In the genomic region with DNA sequence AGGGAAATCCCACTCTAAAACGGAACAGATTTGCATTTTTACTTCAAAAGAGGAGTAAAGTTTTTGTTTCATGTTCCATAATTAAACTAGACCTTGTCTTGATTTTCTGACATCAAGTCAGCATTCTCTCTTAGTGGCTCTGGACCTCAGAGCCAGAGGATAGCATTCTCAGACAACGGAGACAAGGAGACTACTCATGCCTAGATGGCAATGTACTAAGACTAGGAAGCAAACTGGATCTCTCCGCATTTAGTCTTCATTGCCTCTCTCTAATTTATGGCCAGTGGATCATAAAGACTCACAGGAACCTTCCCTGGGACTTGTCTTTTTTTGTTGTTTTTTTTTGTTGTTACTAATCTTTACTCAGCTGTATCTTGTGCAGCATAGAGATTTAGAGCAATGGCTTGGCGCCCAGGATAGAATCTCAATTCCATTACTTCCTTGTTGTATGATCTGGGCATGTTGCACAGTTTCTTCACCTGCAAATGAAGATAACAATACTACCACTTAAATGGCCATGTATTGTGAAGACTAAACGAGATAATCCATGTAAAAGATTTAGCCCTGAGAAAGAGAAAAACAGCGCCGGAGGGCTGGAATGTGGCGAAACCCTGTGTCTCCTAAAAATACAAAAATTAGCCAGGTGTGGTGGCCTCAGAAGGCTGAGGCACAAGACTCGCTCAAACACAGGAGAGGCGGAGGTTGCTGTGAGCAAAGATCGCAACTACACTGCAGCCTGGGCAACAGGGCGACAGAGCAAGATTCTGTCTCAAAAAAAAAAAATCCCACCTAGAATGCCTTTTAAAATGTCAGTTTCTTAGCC, we compare ENCODE assay signal across 14 cellular contexts. TPM values are rescaled to one million over a fixed set of nuclear protein-coding genes. Genes with fewer than 3 reads are reported as not detected.
A peak's percentile ranks its signal among the peaks of the same experiment; 100 is the strongest.
DNase-seq lines count a peak whose midpoint lies in the region; ATAC-seq and TF ChIP-seq lines count a peak whose summit lies in the region.
"Had no signal": no experiment of that assay in that cellular context is flagged by ENCODE, and none has a peak within 500 bp of the region (broad histone marks: within the 10 kb centered on the region; RNA-seq: fewer than 3 reads in every experiment).

No MANE protein-coding gene starts in this region.

- peaks cover 17% of the 10 kb centered on the region for H3K4me1 ChIP-seq in body of pancreas
- H3K4me1 ChIP-seq in smooth muscle cell (ENCODE audit: low read depth): peaks cover 11% of the 10 kb centered on the region
- peaks cover 9% of the 10 kb centered on the region; the same call in 1 of the 2 replicates for H3K4me1 ChIP-seq in PC-9 (replicated peaks; ENCODE audit: insufficient read depth)

- H3K27ac ChIP-seq in body of pancreas (peak overlapping the region; percentile 19 to 79 (median 58)), smooth muscle cell (ENCODE audit: low read depth) (no peak overlapping the region), PC-9 (no peak overlapping the region)
- H3K27ac ChIP-seq: BLaER1 treated with 17β-estradiol and CSF1 and Interleukin-3, amounts not matched to agents 10 nM and 100 nM had no signal

- peak; percentile 54 for TF ChIP-seq POLR2A in GM19099 (IDR thresholded peaks at IDR 0.05; ENCODE audit: extremely low read depth, insufficient read length, low read depth)
- peak in 2 of 3 donors; percentile 5 to 36 for TF ChIP-seq POLR2A in body of pancreas (IDR thresholded peaks at IDR 0.05)

- H3K9ac ChIP-seq in smooth muscle cell (ENCODE audit: low read depth): no peak overlapping the region
- H3K9ac ChIP-seq: BLaER1 treated with 17β-estradiol and CSF1 and Interleukin-3, amounts not matched to agents 10 nM and 100 nM had no signal

- ATAC-seq in body of pancreas (peak; percentile 38), HG03565 (IDR thresholded peaks at IDR 0.05; ENCODE audit: unreplicated experiment) (no peak)
- ATAC-seq: activated CD8-positive, alpha-beta T cell treated with anti-CD3 and anti-CD28 coated beads for 36 hours had no signal

- no peaks in the 10 kb centered on the region for H3K9me2 ChIP-seq in PC-9 (ENCODE audit: insufficient read depth)

- H3F3A ChIP-seq in smooth muscle cell (ENCODE audit: low read depth) (no peaks in the 10 kb centered on the region), PC-9 (ENCODE audit: insufficient read depth, low read depth) (peaks cover 6% of the 10 kb centered on the region)

- H3K4me3 ChIP-seq in body of pancreas (no peak overlapping the region), smooth muscle cell (no peak overlapping the region), PC-9 (no peak overlapping the region)
- H3K4me3 ChIP-seq: BLaER1 treated with 17β-estradiol and CSF1 and Interleukin-3, amounts not matched to agents 10 nM and 100 nM had no signal

- H3K79me2 ChIP-seq in smooth muscle cell (ENCODE audit: low read depth) (peaks cover 7% of the 10 kb centered on the region), PC-9 (ENCODE audit: low read depth) (peaks cover 7% of the 10 kb centered on the region)

- TF ChIP-seq CTCF in body of pancreas (IDR thresholded peaks at IDR 0.05) (no peak), smooth muscle cell (IDR thresholded peaks at IDR 0.05; ENCODE audit: borderline replicate concordance, insufficient read depth, poor library complexity, severe bottlenecking) (no peak), PC-9 (conservative IDR thresholded peaks at IDR 0.05) (no peak)

- no peak overlapping the region for H2AFZ ChIP-seq in smooth muscle cell (ENCODE audit: low read depth)
- H2AFZ ChIP-seq in PC-9: no peak overlapping the region

- H3K27me3 ChIP-seq in body of pancreas: no peaks in the 10 kb centered on the region
- H3K27me3 ChIP-seq in smooth muscle cell (ENCODE audit: low read depth): no peaks in the 10 kb centered on the region
- H3K27me3 ChIP-seq in PC-9 (ENCODE audit: insufficient read depth, low read depth): no peaks in the 10 kb centered on the region
- H3K27me3 ChIP-seq: BLaER1 treated with 17β-estradiol and CSF1 and Interleukin-3, amounts not matched to agents 10 nM and 100 nM had no signal

- intact Hi-C loops in body of pancreas (cut with DNase I) (loop anchor here (10.0 kb wide), 1 partner anchor 55 kb away; no protein-coding TSS in a partner anchor), PC-9 (cut with micrococcal nuclease; ENCODE audit: unreplicated experiment) (loop anchor here (5.0 to 10.0 kb wide), 2 partner anchors 65 to 257 kb away; a partner anchor contains a TSS)

- H3K36me3 ChIP-seq in body of pancreas (replicated peaks in 1 of 2; ENCODE audit: insufficient read depth in 1 of 2, low read depth in 2 of 2): no peaks in the 10 kb centered on the region
- no peaks in the 10 kb centered on the region for H3K36me3 ChIP-seq in smooth muscle cell (ENCODE audit: low read depth)
- H3K36me3 ChIP-seq in PC-9 (ENCODE audit: low read depth): no peaks in the 10 kb centered on the region
- H3K36me3 ChIP-seq: BLaER1 treated with 17β-estradiol and CSF1 and Interleukin-3, amounts not matched to agents 10 nM and 100 nM had no signal

- DNase-seq in NCI-H146 (lab: John Stamatoyannopoulos, UW) (peak; percentile 35), body of pancreas (peak; percentile 19 to 60 (median 44)), pons (ENCODE audit: low spot score) (peak; percentile 10), smooth muscle cell (lab: John Stamatoyannopoulos, UW; ENCODE audit: unreplicated experiment) (no peak), PC-9 (no peak)
- DNase-seq in stimulated activated CD4-positive, alpha-beta T cell treated with anti-CD3 and anti-CD28 coated beads, Interleukin-4, amount 100 ng/mL, for 1 hour: no peak
- DNase-seq: activated CD8-positive, alpha-beta T cell treated with anti-CD3 and anti-CD28 coated beads for 36 hours; central memory CD4-positive, alpha-beta T cell; DMS153; mesendoderm; NK-92 treated with Interleukin-12 subunit alpha and Interleukin-12 subunit beta, amount 100 ng/mL, for 24 hours had no signal

- POLR2A ChIA-PET in PC-9 (lab: Charles Lee; ENCODE audit: unreplicated experiment): no interaction called here

- no TSS peak for BruUV-seq in PC-9 (replicated peaks; lab: Mats Ljungman, UMichigan)

- H3K4me2 ChIP-seq in smooth muscle cell (no peak overlapping the region), PC-9 (no peak overlapping the region)
- H3K4me2 ChIP-seq: BLaER1 treated with 17β-estradiol and CSF1 and Interleukin-3, amounts not matched to agents 10 nM and 100 nM had no signal

- no peaks in the 10 kb centered on the region for H3K9me3 ChIP-seq in body of pancreas
- H3K9me3 ChIP-seq in smooth muscle cell (replicated peaks; ENCODE audit: low read depth): no peaks in the 10 kb centered on the region
- H3K9me3 ChIP-seq in PC-9 (ENCODE audit: insufficient read depth, low read depth): no peaks in the 10 kb centered on the region
- H3K9me3 ChIP-seq: BLaER1 treated with 17β-estradiol and CSF1 and Interleukin-3, amounts not matched to agents 10 nM and 100 nM had no signal

- CTCF ChIA-PET in PC-9 (lab: Charles Lee): interaction anchor here (0.6 kb wide), 3 partner anchors 12 to 1221 kb away, joined by 3 read pairs; no protein-coding TSS in a partner anchor

- H4K20me1 ChIP-seq in smooth muscle cell (ENCODE audit: low read depth) (no peaks in the 10 kb centered on the region), PC-9 (ENCODE audit: insufficient read depth) (no peaks in the 10 kb centered on the region)
- H4K20me1 ChIP-seq: BLaER1 treated with 17β-estradiol and CSF1 and Interleukin-3, amounts not matched to agents 10 nM and 100 nM had no signal

- 43 to 56% methylated on average over 12 of the region's 12 CpGs for WGBS in body of pancreas, 2 donors
- WGBS in smooth muscle cell (ENCODE audit: low lambda C conversion rate): 90% methylated on average over 12 of the region's 12 CpGs

RNA-seq across cellular contexts. Expression of a gene that starts 4.0 kb away (rescaled TPM):
- total RNA-seq in body of pancreas (10 to 100 TPM in 1 of 2 donors, 1 to 10 TPM in 1; 2.3 to 11.4 TPM), smooth muscle cell (29.6 and 30.0 TPM in 2 replicates), PC-9 (2021) (11.6 and 13.4 TPM in 2 replicates)
- 18.1 and 25.7 TPM in 2 replicates for polyA plus RNA-seq in smooth muscle cell

RNA-seq across cellular contexts. Expression of a gene that starts 7.1 kb away (rescaled TPM):
- 10 to 100 TPM; 33.2 to 62.3 TPM for total RNA-seq in body of pancreas
- 220 and 345 TPM in 2 replicates for total RNA-seq in smooth muscle cell
- 106 and 151 TPM in 2 replicates for polyA plus RNA-seq in smooth muscle cell
- total RNA-seq in PC-9 (2021): 32.0 and 42.0 TPM in 2 replicates

Comparison
In these comparisons a context has a peak if more than half of its experiments do, and no peak if none do; other contexts are left out.
1. DNase-seq: peak in NCI-H146 (single experiment), body of pancreas (4 of 4) and pons (single experiment); none in smooth muscle cell (single experiment), stimulated activated CD4-positive, alpha-beta T cell treated with anti-CD3 and anti-CD28 coated beads, Interleukin-4, amount 100 ng/mL, for 1 hour (single experiment) and PC-9 (0 of 2).
2. H3K27ac ChIP-seq: peak in body of pancreas (4 of 4); none in smooth muscle cell (single experiment) and PC-9 (single experiment).